ENCODE assay signal across 19 cellular contexts in genomic region chr13:21342699-21343442, GRCh38.
"Had no signal": no experiment of that assay in that cellular context is flagged by ENCODE, and none has a peak within 500 bp of the region (broad histone marks: within the 10 kb centered on the region; RNA-seq: fewer than 3 reads in every experiment).

No MANE protein-coding gene starts in this region.

- H3K36me3 Mint-ChIP-seq: stimulated activated memory B cell treated with anti-CD40 and anti-IgM and Interleukin-4, amounts not matched to agents 10 μg/mL and 1 μg/mL and 100 μg/mL, for 72 hours; type B pancreatic cell had no signal

- H3K27me3 ChIP-seq: ascending aorta, colonic mucosa, gastrocnemius medialis, heart right ventricle, right lobe of liver, spleen had no signal

- H3K9me3 ChIP-seq: ascending aorta, colonic mucosa, gastrocnemius medialis, heart right ventricle, psoas muscle, right lobe of liver, spleen had no signal

- H3K4me1 ChIP-seq: ascending aorta, colonic mucosa, gastrocnemius medialis, psoas muscle, right lobe of liver had no signal

- H3K4me3 ChIP-seq: ascending aorta, colonic mucosa, gastrocnemius medialis, heart right ventricle, psoas muscle, right lobe of liver, spleen had no signal

- H3K4me3 Mint-ChIP-seq: nephron; stimulated activated memory B cell treated with anti-CD40 and anti-IgM and Interleukin-4, amounts not matched to agents 10 μg/mL and 1 μg/mL and 100 μg/mL, for 72 hours; type B pancreatic cell had no signal

- H3K27ac Mint-ChIP-seq: nephron, type B pancreatic cell had no signal

- FAIRE-seq: bronchial epithelial cell, islet of Langerhans, TTC549 had no signal

- DNase-seq: activated CD4-positive, alpha-beta T cell treated with anti-CD3 and anti-CD28 coated beads, Interleukin-2, amount 50 U/mL, for 48 hours; activated CD4-positive, CD25-positive, alpha-beta regulatory T cell; activated effector memory CD4-positive, alpha-beta T cell treated with Interleukin-2 at 50 U/mL for 16 hours; colonic mucosa; gastrocnemius medialis; heart right ventricle; mammary epithelial cell; psoas muscle; right lobe of liver; spleen; stimulated activated CD4-positive, alpha-beta T cell treated with anti-CD3 and anti-CD28 coated beads, Interleukin-1b, Interleukin-23, amount 100 ng/mL, for 48 hours; substantia nigra had no signal

- H3K4me1 Mint-ChIP-seq: nephron had no signal

- H3K27ac ChIP-seq: ascending aorta, colonic mucosa, gastrocnemius medialis, heart right ventricle, psoas muscle, right lobe of liver, spleen had no signal

- H3K27me3 Mint-ChIP-seq: stimulated activated memory B cell treated with anti-CD40 and anti-IgM and Interleukin-4, amounts not matched to agents 10 μg/mL and 1 μg/mL and 100 μg/mL, for 72 hours; type B pancreatic cell had no signal

- ATAC-seq: gastrocnemius medialis; heart right ventricle; psoas muscle; right lobe of liver; stimulated activated memory B cell treated with anti-CD40 and anti-IgM and Interleukin-4, amounts not matched to agents 10 μg/mL and 1 μg/mL and 100 μg/mL, for 72 hours had no signal

- H3K36me3 ChIP-seq: ascending aorta, colonic mucosa, gastrocnemius medialis, heart right ventricle, right lobe of liver, spleen had no signal

- H3K9me3 Mint-ChIP-seq: nephron; stimulated activated memory B cell treated with anti-CD40 and anti-IgM and Interleukin-4, amounts not matched to agents 10 μg/mL and 1 μg/mL and 100 μg/mL, for 72 hours; type B pancreatic cell had no signal
